Comparison of ENCODE assay signal across 10 cellular contexts in the genomic region with DNA sequence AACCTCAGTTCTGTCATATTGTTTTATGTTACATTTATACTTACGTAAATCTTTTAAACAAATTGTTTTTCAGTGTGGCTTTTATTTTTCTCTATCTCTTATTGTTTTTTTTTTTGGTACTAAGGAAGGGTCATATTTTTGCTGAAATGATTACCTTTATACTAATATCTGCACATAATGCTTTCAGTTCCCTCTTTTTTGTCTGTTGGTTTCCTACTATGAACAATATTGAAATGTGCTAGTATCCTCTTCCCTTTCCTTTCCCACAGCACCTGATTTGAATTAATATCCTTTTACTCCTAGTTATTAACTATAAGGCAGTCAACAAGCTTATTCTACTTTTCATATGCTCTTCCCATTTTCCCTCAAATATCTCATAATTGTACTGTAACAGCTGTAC. TPM values are rescaled to one million over a fixed set of nuclear protein-coding genes. Genes with fewer than 3 reads are reported as not detected.
DNase-seq lines count a peak whose midpoint lies in the region; ATAC-seq and TF ChIP-seq lines count a peak whose summit lies in the region.
"Not testable (repeated sequence)": the region's sequence is repeated elsewhere in the genome, so short reads cannot be mapped to it uniquely, and the experiment has no call there.
"Had no signal": no experiment of that assay in that cellular context is flagged by ENCODE, and none has a peak within 500 bp of the region (broad histone marks: within the 10 kb centered on the region; RNA-seq: fewer than 3 reads in every experiment).

No MANE protein-coding gene starts in this region.

- not testable (repeated sequence) for H3K9me3 Mint-ChIP-seq in activated B cell treated with CpG ODN at 0.5 μM for 24 hours

- not testable (repeated sequence) for H3K27ac Mint-ChIP-seq in activated B cell treated with CpG ODN at 0.5 μM for 24 hours

- peaks cover 24% of the 10 kb centered on the region for H3K4me1 Mint-ChIP-seq in activated B cell treated with CpG ODN at 0.5 μM for 24 hours

- not testable (repeated sequence) for H3K4me3 Mint-ChIP-seq in activated B cell treated with CpG ODN at 0.5 μM for 24 hours

- CTCF ChIA-PET in activated B cell treated with CpG ODN at 0.5 μM for 24 hours (lab: Charles Lee), result not testable (repeated sequence)

- ATAC-seq in GM18511 (IDR thresholded peaks at IDR 0.05; ENCODE audit: unreplicated experiment) (peak; percentile 59), GM18907 (IDR thresholded peaks at IDR 0.05; ENCODE audit: unreplicated experiment) (peak; percentile 60), GM21360 (IDR thresholded peaks at IDR 0.05; ENCODE audit: unreplicated experiment) (peak; percentile 49), HG02610 (IDR thresholded peaks at IDR 0.05; ENCODE audit: unreplicated experiment) (peak; percentile 52), HG02981 (IDR thresholded peaks at IDR 0.05; ENCODE audit: unreplicated experiment) (peak; percentile 51), HG03354 (IDR thresholded peaks at IDR 0.05; ENCODE audit: poor library complexity, severe bottlenecking, unreplicated experiment) (peak; percentile 61), activated B cell treated with CpG ODN at 0.5 μM for 24 hours (ENCODE audit: low read depth) (peak; percentile 52)

- DNase-seq in activated B cell treated with CpG ODN at 0.5 μM for 24 hours, result not testable (repeated sequence)

- TF ChIP-seq CTCF in activated B cell treated with CpG ODN at 0.5 μM for 24 hours (IDR thresholded peaks at IDR 0.05), result not testable (repeated sequence)

- POLR2A ChIA-PET in activated B cell treated with CpG ODN at 0.5 μM for 24 hours (lab: Charles Lee), result not testable (repeated sequence)

- not testable (repeated sequence) for H3K36me3 Mint-ChIP-seq in activated B cell treated with CpG ODN at 0.5 μM for 24 hours (ENCODE audit: low read depth)

- H3K27me3 Mint-ChIP-seq in activated B cell treated with CpG ODN at 0.5 μM for 24 hours, result not testable (repeated sequence)

- intact Hi-C loops in activated B cell treated with CpG ODN at 0.5 μM for 24 hours (cut with micrococcal nuclease), result loop anchor here (10.0 kb wide), 1 partner anchor 127 kb away; no protein-coding TSS in a partner anchor

RNA-seq across cellular contexts. Expression of gene MAP2K3, which starts 43.4 kb away (rescaled TPM):
- total RNA-seq in activated B cell treated with CpG ODN at 0.5 μM for 24 hours, result 75.1 and 81.1 TPM in 2 replicates

RNA-seq across cellular contexts. Expression of gene KCNJ12, which starts 48.2 kb away (rescaled TPM):
- not detected in 2 replicates for total RNA-seq in activated B cell treated with CpG ODN at 0.5 μM for 24 hours
- total RNA-seq: B cell; HT-29; T-helper 2 cell treated with Interferon-gamma antibody and Interleukin-4, amounts not matched to agents 100 ng/mL and 5 ng/mL, for 36 hours had no signal
